8 cellular contexts compared by ENCODE assay signal in genomic region chr5:42767491-42768105, GRCh38. TPM values are rescaled to one million over a fixed set of nuclear protein-coding genes. Genes with fewer than 3 reads are reported as not detected.
DNase-seq lines count a peak whose midpoint lies in the region; ATAC-seq, FAIRE-seq and TF ChIP-seq lines count a peak whose summit lies in the region.

No MANE protein-coding gene starts in this region.

- H3K27me3 ChIP-seq in astrocyte (ENCODE audit: insufficient read depth, low read length): no peaks in the 10 kb centered on the region

- H3K4me1 Mint-ChIP-seq in astrocyte (ENCODE audit: low read depth, unreplicated experiment) (no peaks in the 10 kb centered on the region), T-cell (peaks cover 0 to 4% (median 0%) of the 10 kb centered on the region in 3 donors)

- H3K9me3 Mint-ChIP-seq in astrocyte (ENCODE audit: unreplicated experiment): peaks cover 3% of the 10 kb centered on the region
- no peaks in the 10 kb centered on the region for H3K9me3 Mint-ChIP-seq in T-cell

- H3K9ac ChIP-seq in astrocyte (ENCODE audit: low read length): no peak overlapping the region
- H3K9ac ChIP-seq in kidney (ENCODE audit: low read length in 2 of 2): no peak overlapping the region

- H3K4me3 Mint-ChIP-seq in astrocyte (ENCODE audit: unreplicated experiment): no peak overlapping the region
- H3K4me3 Mint-ChIP-seq in T-cell: no peak overlapping the region

- H3K36me3 ChIP-seq in astrocyte (ENCODE audit: insufficient read depth, low read length) (no peaks in the 10 kb centered on the region), kidney (ENCODE audit: control insufficient read depth in 1 of 2, insufficient read depth in 2 of 2, low read length in 2 of 2) (no peaks in the 10 kb centered on the region)

- TF ChIP-seq CTCF in GM12875 (IDR thresholded peaks at IDR 0.05; ENCODE audit: borderline replicate concordance, insufficient read depth, low read depth, low read length): 0 out of 2 replicates have a peak, but pooled peaks have one; percentile 1
- TF ChIP-seq CTCF in astrocyte (IDR thresholded peaks at IDR 0.05; ENCODE audit: insufficient read depth, low read depth, low read length): peak; percentile 42
- peak; percentile 45 for TF ChIP-seq CTCF in kidney (IDR thresholded peaks at IDR 0.05; ENCODE audit: borderline replicate concordance, extremely low read depth, insufficient read depth)

- H3K4me3 ChIP-seq in GM12875 (ENCODE audit: low read depth, low read length) (no peak overlapping the region), astrocyte (ENCODE audit: insufficient read depth, low read depth, low read length) (no peak overlapping the region), kidney (ENCODE audit: low read length in 2 of 2) (no peak overlapping the region)

- H3K4me1 ChIP-seq in astrocyte (ENCODE audit: insufficient read depth, low read length) (no peaks in the 10 kb centered on the region), kidney (ENCODE audit: control insufficient read depth in 1 of 2, insufficient read depth in 1 of 2, low read depth in 1 of 2, low read length in 2 of 2) (no peaks in the 10 kb centered on the region)

- ATAC-seq in HG03442 (IDR thresholded peaks at IDR 0.05; ENCODE audit: unreplicated experiment) (no peak), T-cell (replicated peaks in 1 of 4) (no peak)

- no peaks in the 10 kb centered on the region for H3K36me3 Mint-ChIP-seq in astrocyte (ENCODE audit: low read depth, unreplicated experiment)
- H3K36me3 Mint-ChIP-seq in T-cell: peaks cover 14% of the 10 kb centered on the region

- peak; percentile 18 for DNase-seq in ACHN
- DNase-seq in MV-4-11 (lab: John Stamatoyannopoulos, UW): peak; percentile 33
- DNase-seq in astrocyte (ENCODE audit: low read depth): no peak
- no peak for DNase-seq in kidney
- no peak for DNase-seq in GOT3 (lab: John Stamatoyannopoulos, UW)
- no peak for DNase-seq in T-cell

- in situ Hi-C loops in ACHN (cut with HindIII; ENCODE audit: low pct_ligation_motif_present, low pct_unique_long_range_greater_than_20kb, low sequenced_read_pairs): no loop called here

- H3K79me2 ChIP-seq in astrocyte (ENCODE audit: insufficient read depth, low read length): no peaks in the 10 kb centered on the region

- CTCF ChIA-PET in T-cell (lab: Charles Lee): interaction anchor here (0.7 to 1.4 kb wide), 10 partner anchors 10 to 914 kb away, joined by 3 to 14 read pairs (median 4); partner anchors contain the start of gene GHR (in 1 of the 2)

- no peak overlapping the region for H2AFZ ChIP-seq in astrocyte (ENCODE audit: low read depth, low read length)

- H3K4me2 ChIP-seq in astrocyte (ENCODE audit: low read length): no peak overlapping the region

- H3K27me3 Mint-ChIP-seq in astrocyte (ENCODE audit: low read depth, unreplicated experiment) (peaks cover 3% of the 10 kb centered on the region), T-cell (peaks cover 5 to 11% of the 10 kb centered on the region in 2 donors)

- no peaks in the 10 kb centered on the region for H4K20me1 ChIP-seq in astrocyte (ENCODE audit: insufficient read depth, low read length)

- FAIRE-seq in astrocyte (lab: Jason Lieb, UNC): peak; percentile 96
- FAIRE-seq in kidney (lab: Jason Lieb, UNC): peak; percentile 89

- intact Hi-C loops in kidney (cut with DNase I): loop anchor here (10.0 kb wide), 1 partner anchor 753 kb away; no protein-coding TSS in a partner anchor

- H3K27ac ChIP-seq in astrocyte (ENCODE audit: low read depth, low read length): no peak overlapping the region
- H3K27ac ChIP-seq in kidney (ENCODE audit: low read depth in 2 of 2, low read length in 2 of 2): no peak overlapping the region

- H3K27ac Mint-ChIP-seq in astrocyte (ENCODE audit: unreplicated experiment): no peak overlapping the region
- no peak overlapping the region for H3K27ac Mint-ChIP-seq in T-cell

- no peaks in the 10 kb centered on the region for H3K9me3 ChIP-seq in astrocyte (ENCODE audit: insufficient read depth, low read depth, low read length)
- no peaks in the 10 kb centered on the region for H3K9me3 ChIP-seq in kidney (ENCODE audit: control insufficient read depth in 1 of 2, low read length in 2 of 2)

- POLR2A ChIA-PET in T-cell (lab: Charles Lee): no interaction called here

RNA-seq across cellular contexts. Expression of gene CCDC152, which starts 11.0 kb away (rescaled TPM):
- total RNA-seq in astrocyte (1.2 and 1.3 TPM in 2 replicates), kidney (1.1 TPM), T-cell (1 to 10 TPM; 3.6 to 6.5 (median 5.7) TPM)
- 0.15 TPM for polyA plus RNA-seq in kidney (ENCODE audit: insufficient read depth, low read depth, low replicate concordance)

RNA-seq across cellular contexts. Expression of gene SELENOP, which starts 44.1 kb away (rescaled TPM):
- total RNA-seq in astrocyte: 11.4 and 11.6 TPM in 2 replicates
- 305 TPM for total RNA-seq in kidney
- 390 TPM for polyA plus RNA-seq in kidney (ENCODE audit: insufficient read depth, low read depth, low replicate concordance)
- total RNA-seq in T-cell: 1 to 10 TPM in 3 of 5 donors, under 1 TPM in 2; 0.68 to 3.1 (median 2.6) TPM

Comparison
In these comparisons a context has a peak if more than half of its experiments do, and no peak if none do; other contexts are left out.
1. DNase-seq: peak in ACHN (single experiment) and MV-4-11 (single experiment); none in astrocyte (single experiment), kidney (single experiment), GOT3 (single experiment) and T-cell (0 of 34).
2. RNA of gene SELENOP, which starts 44.1 kb away (total RNA-seq): 305 TPM in kidney (single experiment); 11.4 to 11.6 TPM in astrocyte and 0.68 to 3.1 TPM in T-cell; every median in the first group is over 10 times any median in the second.
3. Peak in every context shown above with its lines, with median percentiles within 50 percentile points of each other: CTCF ChIP-seq.